Comparison of ENCODE assay signal across 17 cellular contexts in the genomic region with DNA sequence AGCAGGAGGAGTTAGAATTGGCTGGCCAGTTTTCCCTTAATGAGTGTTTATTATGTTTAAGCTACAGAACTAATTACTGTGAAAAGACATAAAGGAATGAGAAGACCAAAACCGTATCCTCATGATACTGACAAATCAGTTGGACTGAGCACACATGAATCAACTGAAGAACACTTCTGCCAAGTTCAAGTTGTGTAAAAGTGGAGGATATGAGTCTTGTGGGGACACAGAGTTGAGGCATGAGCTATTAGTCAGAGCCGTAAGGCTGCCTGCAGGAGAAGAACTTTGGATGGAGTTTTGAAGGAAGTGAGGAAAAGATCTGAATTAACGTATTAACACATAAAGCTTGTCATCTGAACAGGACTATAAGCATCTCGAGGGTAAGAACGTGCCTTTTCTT. TPM values are rescaled to one million over a fixed set of nuclear protein-coding genes. Genes with fewer than 3 reads are reported as not detected.
DNase-seq lines count a peak whose midpoint lies in the region; ATAC-seq, FAIRE-seq and TF ChIP-seq lines count a peak whose summit lies in the region.
"Had no signal": no experiment of that assay in that cellular context is flagged by ENCODE, and none has a peak within 500 bp of the region (broad histone marks: within the 10 kb centered on the region; RNA-seq: fewer than 3 reads in every experiment).

No MANE protein-coding gene starts in this region.

- peaks cover 2% of the 10 kb centered on the region for H3K27me3 Mint-ChIP-seq in HFFc6 (ENCODE audit: insufficient read depth)
- H3K27me3 Mint-ChIP-seq in astrocyte (ENCODE audit: low read depth, unreplicated experiment), result no peaks in the 10 kb centered on the region
- peaks cover 2 to 17% (median 5%) of the 10 kb centered on the region in 5 donors for H3K27me3 Mint-ChIP-seq in naive thymus-derived CD8-positive, alpha-beta T cell
- no peaks in the 10 kb centered on the region for H3K27me3 Mint-ChIP-seq in activated naive CD4-positive, alpha-beta T cell treated with anti-CD3 and anti-CD28 coated beads, Interleukin-2, amount 10 ng/mL, durations not matched to agents 7 days and 5 days

- H3K27me3 ChIP-seq in A673 (replicated peaks; ENCODE audit: insufficient read depth, low read depth, low read length, poor library complexity) (no peaks in the 10 kb centered on the region), astrocyte (ENCODE audit: insufficient read depth, low read length) (no peaks in the 10 kb centered on the region), gastroesophageal sphincter (peaks cover 6% of the 10 kb centered on the region)
- H3K27me3 ChIP-seq: ovary, upper lobe of right lung had no signal

- BruUV-seq in A673 (replicated peaks; lab: Mats Ljungman, UMichigan), result no TSS peak

- peak; percentile 45 for FAIRE-seq in astrocyte (lab: Jason Lieb, UNC)
- FAIRE-seq: A549 had no signal

- ATAC-seq in gastroesophageal sphincter, result peak; percentile 71
- no peak for ATAC-seq in naive thymus-derived CD8-positive, alpha-beta T cell
- no peak for ATAC-seq in esophagus mucosa
- ATAC-seq: A549; activated T-helper 17 cell treated with anti-CD3 and anti-CD28 coated beads, Interleukin-2, amount 50 U/mL, for 72 hours; upper lobe of right lung had no signal

- peaks cover 98% of the 10 kb centered on the region for H3K79me2 ChIP-seq in astrocyte (ENCODE audit: insufficient read depth, low read length)

- H2AFZ ChIP-seq in astrocyte (ENCODE audit: low read depth, low read length), result no peak overlapping the region

- POLR2A ChIA-PET in A673 (lab: Charles Lee; ENCODE audit: low non-redundant PET), result no interaction called here
- POLR2A ChIA-PET in naive thymus-derived CD8-positive, alpha-beta T cell (lab: Charles Lee), result no interaction called here

- H3K9me3 Mint-ChIP-seq in HFFc6 (no peaks in the 10 kb centered on the region), astrocyte (ENCODE audit: unreplicated experiment) (no peaks in the 10 kb centered on the region)
- H3K9me3 Mint-ChIP-seq in naive thymus-derived CD8-positive, alpha-beta T cell, result no peaks in the 10 kb centered on the region
- no peaks in the 10 kb centered on the region for H3K9me3 Mint-ChIP-seq in activated naive CD4-positive, alpha-beta T cell treated with anti-CD3 and anti-CD28 coated beads, Interleukin-2, amount 10 ng/mL, durations not matched to agents 7 days and 5 days
- H3K9me3 Mint-ChIP-seq: activated T-helper 17 cell treated with anti-CD3 and anti-CD28 coated beads, Interleukin-2, amount 50 U/mL, for 72 hours had no signal

- H3K27ac ChIP-seq in A673 (ENCODE audit: low read depth, low read length, poor library complexity, severe bottlenecking) (peak overlapping the region; percentile 61), astrocyte (ENCODE audit: low read depth, low read length) (peak overlapping the region; percentile 65), gastroesophageal sphincter (no peak overlapping the region)
- H3K27ac ChIP-seq: A549, ovary, upper lobe of right lung had no signal

- no peak for TF ChIP-seq EP300 in gastroesophageal sphincter (IDR thresholded peaks at IDR 0.05)

- H3K4me3 Mint-ChIP-seq in HFFc6 (peak overlapping the region; percentile 66), astrocyte (ENCODE audit: unreplicated experiment) (no peak overlapping the region)
- no peak overlapping the region for H3K4me3 Mint-ChIP-seq in naive thymus-derived CD8-positive, alpha-beta T cell
- H3K4me3 Mint-ChIP-seq in activated naive CD4-positive, alpha-beta T cell treated with anti-CD3 and anti-CD28 coated beads, Interleukin-2, amount 10 ng/mL, durations not matched to agents 7 days and 5 days, result no peak overlapping the region
- H3K4me3 Mint-ChIP-seq: activated T-helper 17 cell treated with anti-CD3 and anti-CD28 coated beads, Interleukin-2, amount 50 U/mL, for 72 hours had no signal

- intact Hi-C loops in A673 (cut with micrococcal nuclease; ENCODE audit: unreplicated experiment), result no loop called here

- H3K4me1 ChIP-seq in A673 (ENCODE audit: insufficient read depth, low read length, poor library complexity, severe bottlenecking) (peaks cover 49% of the 10 kb centered on the region), astrocyte (ENCODE audit: insufficient read depth, low read length) (peaks cover 30% of the 10 kb centered on the region), gastroesophageal sphincter (no peaks in the 10 kb centered on the region)
- H3K4me1 ChIP-seq: A549, upper lobe of right lung had no signal

- H3K36me3 ChIP-seq in A673 (ENCODE audit: insufficient read depth, low read length, poor library complexity, severe bottlenecking) (peaks cover 57% of the 10 kb centered on the region), astrocyte (ENCODE audit: insufficient read depth, low read length) (peaks cover 67% of the 10 kb centered on the region), gastroesophageal sphincter (no peaks in the 10 kb centered on the region)
- H3K36me3 ChIP-seq: ovary, upper lobe of right lung had no signal

- H3K4me3 ChIP-seq in A673 (ENCODE audit: low read depth, low read length, poor library complexity, severe bottlenecking), result no peak overlapping the region
- no peak overlapping the region for H3K4me3 ChIP-seq in astrocyte (ENCODE audit: insufficient read depth, low read depth, low read length)
- no peak overlapping the region for H3K4me3 ChIP-seq in gastroesophageal sphincter
- H3K4me3 ChIP-seq: A549, ovary, upper lobe of right lung had no signal

- DNase-seq in A673 (ENCODE audit: low spot score) (no peak), HFFc6 (peak; percentile 91), astrocyte (ENCODE audit: low read depth) (peak; percentile 96)
- DNase-seq in naive thymus-derived CD8-positive, alpha-beta T cell, result no peak
- DNase-seq in activated CD4-positive, alpha-beta T cell treated with anti-CD3 and anti-CD28 coated beads, Interleukin-2, amount 50 U/mL, for 48 hours, result no peak
- no peak for DNase-seq in activated naive CD4-positive, alpha-beta T cell treated with anti-CD3 and anti-CD28 coated beads, Interleukin-2, amount 10 ng/mL, durations not matched to agents 7 days and 5 days
- DNase-seq: activated CD4-positive, alpha-beta T cell treated with anti-CD3 and anti-CD28 coated beads, Interleukin-2, amount 50 U/mL, for 4 hours; caudate nucleus; DMS 273 treated with DMSO at 0.1 percent for 48 hours; NCI-H2171; ovary; upper lobe of right lung had no signal

- H3K27ac Mint-ChIP-seq in HFFc6 (peak overlapping the region; percentile 91), astrocyte (ENCODE audit: unreplicated experiment) (peak overlapping the region; percentile 66)
- H3K27ac Mint-ChIP-seq in naive thymus-derived CD8-positive, alpha-beta T cell, result no peak overlapping the region
- no peak overlapping the region for H3K27ac Mint-ChIP-seq in activated naive CD4-positive, alpha-beta T cell treated with anti-CD3 and anti-CD28 coated beads, Interleukin-2, amount 10 ng/mL, durations not matched to agents 7 days and 5 days
- H3K27ac Mint-ChIP-seq: activated T-helper 17 cell treated with anti-CD3 and anti-CD28 coated beads, Interleukin-2, amount 50 U/mL, for 72 hours had no signal

- H3K9me3 ChIP-seq in A673 (ENCODE audit: low read depth, low read length, poor library complexity, severe bottlenecking), result no peaks in the 10 kb centered on the region
- no peaks in the 10 kb centered on the region for H3K9me3 ChIP-seq in astrocyte (ENCODE audit: insufficient read depth, low read depth, low read length)
- no peaks in the 10 kb centered on the region for H3K9me3 ChIP-seq in gastroesophageal sphincter
- H3K9me3 ChIP-seq: A549, ovary, upper lobe of right lung had no signal

- CTCF ChIA-PET in A673 (lab: Charles Lee), result no interaction called here
- CTCF ChIA-PET in activated naive CD4-positive, alpha-beta T cell treated with anti-CD3 and anti-CD28 coated beads, Interleukin-2, amount 10 ng/mL, durations not matched to agents 7 days and 5 days (lab: Charles Lee), result interaction anchor here (1.1 kb wide), 1 partner anchor 25 kb away, joined by 3 read pairs; no protein-coding TSS in a partner anchor

- H3K36me3 Mint-ChIP-seq in HFFc6 (ENCODE audit: low read depth) (peaks cover 71% of the 10 kb centered on the region), astrocyte (ENCODE audit: low read depth, unreplicated experiment) (peaks cover 28% of the 10 kb centered on the region)
- no peaks in the 10 kb centered on the region for H3K36me3 Mint-ChIP-seq in naive thymus-derived CD8-positive, alpha-beta T cell
- no peaks in the 10 kb centered on the region for H3K36me3 Mint-ChIP-seq in activated naive CD4-positive, alpha-beta T cell treated with anti-CD3 and anti-CD28 coated beads, Interleukin-2, amount 10 ng/mL, durations not matched to agents 7 days and 5 days

- H3K4me1 Mint-ChIP-seq in HFFc6 (ENCODE audit: low read depth), result peaks cover 96% of the 10 kb centered on the region
- peaks cover 43% of the 10 kb centered on the region for H3K4me1 Mint-ChIP-seq in astrocyte (ENCODE audit: low read depth, unreplicated experiment)
- H3K4me1 Mint-ChIP-seq in naive thymus-derived CD8-positive, alpha-beta T cell, result no peaks in the 10 kb centered on the region
- H3K4me1 Mint-ChIP-seq in activated naive CD4-positive, alpha-beta T cell treated with anti-CD3 and anti-CD28 coated beads, Interleukin-2, amount 10 ng/mL, durations not matched to agents 7 days and 5 days, result no peaks in the 10 kb centered on the region
- H3K4me1 Mint-ChIP-seq: activated T-helper 17 cell treated with anti-CD3 and anti-CD28 coated beads, Interleukin-2, amount 50 U/mL, for 72 hours had no signal

- no peak for TF ChIP-seq CTCF in A673 (conservative IDR thresholded peaks at IDR 0.05; ENCODE audit: low read depth, low read length)
- no peak for TF ChIP-seq CTCF in HFFc6 (IDR thresholded peaks at IDR 0.05)
- no peak for TF ChIP-seq CTCF in astrocyte (IDR thresholded peaks at IDR 0.05; ENCODE audit: insufficient read depth, low read depth, low read length)
- TF ChIP-seq CTCF in gastroesophageal sphincter (IDR thresholded peaks at IDR 0.05), result no peak

- 70 to 79% methylated on average over 4 to 5 of the region's 5 CpGs for WGBS in gastroesophageal sphincter (ENCODE audit: low coverage in 1 of 2), 2 donors

- no peak for TF ChIP-seq POLR2A in gastroesophageal sphincter (IDR thresholded peaks at IDR 0.05)

- peak overlapping the region; percentile 62 for H3K4me2 ChIP-seq in astrocyte (ENCODE audit: low read length)
- H3K4me2 ChIP-seq: A549 had no signal

- peaks cover 74% of the 10 kb centered on the region for H4K20me1 ChIP-seq in astrocyte (ENCODE audit: insufficient read depth, low read length)

- peak overlapping the region; percentile 40 for H3K9ac ChIP-seq in astrocyte (ENCODE audit: low read length)

RNA-seq across cellular contexts. Expression of gene HMGA2, which starts 43.1 kb away (rescaled TPM):
- 96.8 and 103 TPM in 2 replicates for total RNA-seq in A673 (2021)
- 100 to 1,000 TPM in 5 of 6 experiments, 10 to 100 TPM in 1; 83.8 to 170 (median 167) TPM for total RNA-seq in HFFc6 (2021; fragmentation: NEBNext Ultra II Directional; extraction: Animal tissue kit (Norgen Biotek cat#: 25700))
- total RNA-seq in astrocyte, result 199 and 214 TPM in 2 replicates
- under 1 TPM; 0.02 to 0.16 (median 0.14) TPM for total RNA-seq in gastroesophageal sphincter
- total RNA-seq in naive thymus-derived CD8-positive, alpha-beta T cell, result not detected
- polyA plus RNA-seq in naive thymus-derived CD8-positive, alpha-beta T cell, result not detected
- 3.3 TPM for total RNA-seq in esophagus mucosa
- total RNA-seq: activated T-helper 17 cell treated with anti-CD3 and anti-CD28 coated beads, Interleukin-2, amount 50 U/mL, for 72 hours; T-helper 2 cell treated with Interferon-gamma antibody and Interleukin-4, amounts not matched to agents 100 ng/mL and 5 ng/mL, for 36 hours; upper lobe of right lung had no signal

Comparison
In these comparisons a context has a peak if more than half of its experiments do, and no peak if none do; other contexts are left out.
1. DNase-seq: peak in HFFc6 (single experiment) and astrocyte (single experiment); none in A673 (single experiment), naive thymus-derived CD8-positive, alpha-beta T cell (0 of 10), activated CD4-positive, alpha-beta T cell treated with anti-CD3 and anti-CD28 coated beads, Interleukin-2, amount 50 U/mL, for 48 hours (0 of 2) and activated naive CD4-positive, alpha-beta T cell treated with anti-CD3 and anti-CD28 coated beads, Interleukin-2, amount 10 ng/mL, durations not matched to agents 7 days and 5 days (single experiment).
2. H3K27ac ChIP-seq: peak in A673 (single experiment) and astrocyte (single experiment); none in gastroesophageal sphincter (0 of 4).
3. H3K27ac Mint-ChIP-seq: peak in HFFc6 (single experiment) and astrocyte (single experiment); none in naive thymus-derived CD8-positive, alpha-beta T cell (0 of 10) and activated naive CD4-positive, alpha-beta T cell treated with anti-CD3 and anti-CD28 coated beads, Interleukin-2, amount 10 ng/mL, durations not matched to agents 7 days and 5 days (single experiment).
4. RNA of gene HMGA2, which starts 43.1 kb away (total RNA-seq): 199 to 214 TPM in astrocyte, 83.8 to 170 TPM in HFFc6 and 96.8 to 103 TPM in A673; 3.3 TPM in esophagus mucosa (single experiment), 0.02 to 0.16 TPM in gastroesophageal sphincter and not detected in naive thymus-derived CD8-positive, alpha-beta T cell; every median in the first group is over 10 times any median in the second.